In genomic region chr5:75089137-75089536, GRCh38 we compare ENCODE assay signal across 1 cellular context.
TF ChIP-seq lines count a peak whose summit lies in the region.

No MANE protein-coding gene starts in this region.

TF ChIP-seq in WTC11, 78 proteins besides CTCF, POLR2A, EP300 and RAD21:
- TF ChIP-seq ELF4 (CRISPR knock-in tag; IDR thresholded peaks at IDR 0.05; ENCODE audit: low read depth) (no peak), TCF7 (CRISPR knock-in tag; IDR thresholded peaks at IDR 0.05; ENCODE audit: low read depth) (no peak), STAT6 (CRISPR knock-in tag; conservative IDR thresholded peaks at IDR 0.05; ENCODE audit: low read depth) (no peak), PRRX2 (CRISPR knock-in tag; IDR thresholded peaks at IDR 0.05) (no peak), ATF3 (CRISPR knock-in tag; conservative IDR thresholded peaks at IDR 0.05) (no peak), E2F5 (CRISPR knock-in tag; IDR thresholded peaks at IDR 0.05) (no peak), ZNF232 (CRISPR knock-in tag; IDR thresholded peaks at IDR 0.05) (no peak), MLX (CRISPR knock-in tag; IDR thresholded peaks at IDR 0.05) (no peak), ESRRA (CRISPR knock-in tag; IDR thresholded peaks at IDR 0.05; ENCODE audit: borderline replicate concordance) (no peak), SP1 (CRISPR knock-in tag; conservative IDR thresholded peaks at IDR 0.05) (no peak), CBFB (CRISPR knock-in tag; IDR thresholded peaks at IDR 0.05; ENCODE audit: low read depth) (no peak), ZNF138 (CRISPR knock-in tag; conservative IDR thresholded peaks at IDR 0.05) (no peak), CREM (CRISPR knock-in tag; IDR thresholded peaks at IDR 0.05) (no peak), CDX4 (CRISPR knock-in tag; IDR thresholded peaks at IDR 0.05; ENCODE audit: borderline replicate concordance) (no peak), IRF1 (CRISPR knock-in tag; IDR thresholded peaks at IDR 0.05) (no peak)
